ENCODE assay signal across 17 cellular contexts in the genomic region with DNA sequence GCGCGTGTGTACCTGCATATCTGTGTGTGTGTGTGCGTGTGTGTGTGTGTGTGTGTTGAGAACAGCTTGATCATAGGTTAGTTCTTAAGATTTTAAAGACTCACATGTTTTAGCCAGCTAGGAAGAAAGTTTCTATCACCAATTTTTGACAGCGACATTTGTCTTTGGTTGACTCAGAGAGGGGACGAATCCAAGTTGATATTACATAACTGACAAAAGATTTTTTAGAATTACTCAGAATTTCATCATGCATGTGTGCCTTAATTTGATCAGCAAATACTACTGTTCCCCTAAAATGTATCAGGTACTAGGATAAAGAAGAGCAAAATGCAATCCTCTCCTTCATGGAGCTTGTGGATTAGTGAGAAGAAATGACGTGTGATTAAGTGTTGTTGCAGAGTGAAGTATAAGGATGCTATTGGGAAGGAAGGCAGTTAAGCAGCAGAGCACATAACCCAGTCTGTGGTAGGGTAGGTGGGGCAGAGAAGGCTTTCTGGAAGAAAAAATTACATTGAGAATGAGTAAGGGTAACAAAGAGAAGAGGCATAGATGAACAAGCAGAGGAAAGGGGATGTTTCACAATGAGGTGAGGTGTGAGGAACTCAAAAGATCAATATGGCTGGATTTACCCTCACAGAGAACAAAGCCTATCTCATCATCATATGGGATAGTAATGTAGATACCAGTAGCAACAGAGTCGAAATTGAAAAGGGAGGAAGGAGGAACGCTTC.
DNase-seq lines count a peak whose midpoint lies in the region; FAIRE-seq and TF ChIP-seq lines count a peak whose summit lies in the region.
"Had no signal": no experiment of that assay in that cellular context is flagged by ENCODE, and none has a peak within 500 bp of the region (broad histone marks: within the 10 kb centered on the region; RNA-seq: fewer than 3 reads in every experiment).

No MANE protein-coding gene starts in this region.

- dilution Hi-C loops in keratinocyte (cut with MboI; ENCODE audit: extremely low pct_ligation_motif_present, low sequenced_read_pairs), result no loop called here

- H3K27ac ChIP-seq in keratinocyte (ENCODE audit: control insufficient read depth, insufficient read depth, low read length) (peak overlapping the region; percentile 22), right atrium auricular region (no peak overlapping the region)
- H3K27ac ChIP-seq: cardiac muscle cell, Peyer's patch had no signal

- no peaks in the 10 kb centered on the region for H3K9me1 ChIP-seq in keratinocyte (ENCODE audit: control insufficient read depth, extremely low read depth, insufficient read depth, low read length)

- no peak for TF ChIP-seq CTCF in keratinocyte (optimal IDR thresholded peaks at IDR 0.05 in 1 of 3, IDR thresholded peaks at IDR 0.05 in 1 of 3, conservative IDR thresholded peaks at IDR 0.05 in 1 of 3; ENCODE audit: extremely low read depth in 1 of 3, insufficient read depth in 2 of 3, low read length in 3 of 3)
- TF ChIP-seq CTCF in right atrium auricular region (IDR thresholded peaks at IDR 0.05), result no peak

- intact Hi-C loops in activated T-helper 2 cell treated with anti-CD3 and anti-CD28 coated beads, Interferon-gamma antibody, Interleukin-2, Interleukin-4, amounts not matched to agents 10 μg/mL and 5 μg/mL and 100 μg/mL, durations not matched to agents 14 hours and 24 hours and 36 hours (cut with micrococcal nuclease), result no loop called here

- peak overlapping the region; percentile 1 for H3K27ac Mint-ChIP-seq in activated T-helper 2 cell treated with anti-CD3 and anti-CD28 coated beads, Interferon-gamma antibody, Interleukin-2, Interleukin-4, amounts not matched to agents 10 μg/mL and 5 μg/mL and 100 μg/mL, durations not matched to agents 14 hours and 24 hours and 36 hours
- H3K27ac Mint-ChIP-seq: activated naive CD8-positive, alpha-beta T cell treated with anti-CD3 and anti-CD28 coated beads, Interleukin-2, amount 10 ng/mL, durations not matched to agents 7 days and 5 days had no signal

- FAIRE-seq in keratinocyte (lab: Jason Lieb, UNC), result no peak
- FAIRE-seq: GM18507 had no signal

- no peak overlapping the region for H3K4me3 ChIP-seq in keratinocyte (ENCODE audit: control insufficient read depth in 2 of 3, extremely low read depth in 1 of 3, insufficient read depth in 2 of 3, low read depth in 1 of 3, low read length in 3 of 3)
- no peak overlapping the region for H3K4me3 ChIP-seq in right atrium auricular region
- H3K4me3 ChIP-seq: cardiac muscle cell, Peyer's patch had no signal

- H3K27me3 Mint-ChIP-seq in activated T-helper 2 cell treated with anti-CD3 and anti-CD28 coated beads, Interferon-gamma antibody, Interleukin-2, Interleukin-4, amounts not matched to agents 10 μg/mL and 5 μg/mL and 100 μg/mL, durations not matched to agents 14 hours and 24 hours and 36 hours (ENCODE audit: low read depth), result no peaks in the 10 kb centered on the region
- H3K27me3 Mint-ChIP-seq: activated naive CD8-positive, alpha-beta T cell treated with anti-CD3 and anti-CD28 coated beads, Interleukin-2, amount 10 ng/mL, durations not matched to agents 7 days and 5 days had no signal

- no peaks in the 10 kb centered on the region for H3K9me3 Mint-ChIP-seq in activated T-helper 2 cell treated with anti-CD3 and anti-CD28 coated beads, Interferon-gamma antibody, Interleukin-2, Interleukin-4, amounts not matched to agents 10 μg/mL and 5 μg/mL and 100 μg/mL, durations not matched to agents 14 hours and 24 hours and 36 hours
- H3K9me3 Mint-ChIP-seq: activated naive CD8-positive, alpha-beta T cell treated with anti-CD3 and anti-CD28 coated beads, Interleukin-2, amount 10 ng/mL, durations not matched to agents 7 days and 5 days had no signal

- H3K4me1 Mint-ChIP-seq in activated T-helper 2 cell treated with anti-CD3 and anti-CD28 coated beads, Interferon-gamma antibody, Interleukin-2, Interleukin-4, amounts not matched to agents 10 μg/mL and 5 μg/mL and 100 μg/mL, durations not matched to agents 14 hours and 24 hours and 36 hours (ENCODE audit: low read depth), result peaks cover 13% of the 10 kb centered on the region

- H3K79me2 ChIP-seq in keratinocyte (ENCODE audit: control insufficient read depth, insufficient read depth, low read length), result no peaks in the 10 kb centered on the region

- H3K36me3 ChIP-seq in keratinocyte (ENCODE audit: control insufficient read depth in 2 of 2, extremely low read depth in 1 of 2, insufficient read depth in 2 of 2, low read length in 2 of 2) (peaks cover 11 to 30% of the 10 kb centered on the region in 2 experiments), right atrium auricular region (peaks cover 32% of the 10 kb centered on the region)
- H3K36me3 ChIP-seq: cardiac muscle cell had no signal

- DNase-seq in AG20443 (ENCODE audit: low spot score) (peak; percentile 20), GM03348 (ENCODE audit: low spot score) (peak; percentile 32), keratinocyte (ENCODE audit: low read depth, low spot score) (no peak), SIG-M5 treated with dmso at 0.1 percent for 504 hours (lab: John Stamatoyannopoulos, UW; ENCODE audit: unreplicated experiment) (no peak), NCI-H446 (lab: John Stamatoyannopoulos, UW) (no peak), right atrium auricular region (ENCODE audit: low spot score) (no peak)
- DNase-seq in activated T-helper 2 cell treated with anti-CD3 and anti-CD28 coated beads, Interferon-gamma antibody, Interleukin-2, Interleukin-4, amounts not matched to agents 10 μg/mL and 5 μg/mL and 100 μg/mL, durations not matched to agents 14 hours and 24 hours and 36 hours (ENCODE audit: low spot score), result no peak
- no peak for DNase-seq in stimulated activated CD4-positive, alpha-beta T cell treated with anti-CD3 and anti-CD28 coated beads, Interleukin-2, amount 100 ng/mL, for 48 hours
- DNase-seq: activated naive CD8-positive, alpha-beta T cell treated with anti-CD3 and anti-CD28 coated beads, Interleukin-2, amount 10 ng/mL, durations not matched to agents 7 days and 5 days; BE2C; DMS53; left cardiac atrium; NCI-H774; Peyer's patch; trophoblast cell had no signal

- H3K4me1 ChIP-seq in keratinocyte (ENCODE audit: control insufficient read depth, extremely low read depth, insufficient read depth, low read length), result peaks cover 3% of the 10 kb centered on the region
- H3K4me1 ChIP-seq in right atrium auricular region, result no peaks in the 10 kb centered on the region
- H3K4me1 ChIP-seq: Peyer's patch had no signal

- H2AFZ ChIP-seq in keratinocyte (ENCODE audit: control insufficient read depth, low read length), result no peak overlapping the region

- H3K4me2 ChIP-seq in keratinocyte (ENCODE audit: control insufficient read depth, extremely low read depth, insufficient read depth, low read depth, low read length), result no peak overlapping the region

- H3K27me3 ChIP-seq in keratinocyte (ENCODE audit: control insufficient read depth, extremely low read depth, insufficient read depth, low read length) (no peaks in the 10 kb centered on the region), right atrium auricular region (no peaks in the 10 kb centered on the region)
- H3K27me3 ChIP-seq: BE2C, cardiac muscle cell, Peyer's patch had no signal

- H3K9me3 ChIP-seq in keratinocyte (ENCODE audit: control insufficient read depth, low read depth, low read length), result no peaks in the 10 kb centered on the region
- H3K9me3 ChIP-seq in right atrium auricular region, result no peaks in the 10 kb centered on the region
- H3K9me3 ChIP-seq: BE2C, Peyer's patch had no signal

- no peak overlapping the region for H3K4me3 Mint-ChIP-seq in activated T-helper 2 cell treated with anti-CD3 and anti-CD28 coated beads, Interferon-gamma antibody, Interleukin-2, Interleukin-4, amounts not matched to agents 10 μg/mL and 5 μg/mL and 100 μg/mL, durations not matched to agents 14 hours and 24 hours and 36 hours (ENCODE audit: low read depth)
- H3K4me3 Mint-ChIP-seq: activated naive CD8-positive, alpha-beta T cell treated with anti-CD3 and anti-CD28 coated beads, Interleukin-2, amount 10 ng/mL, durations not matched to agents 7 days and 5 days had no signal

- H4K20me1 ChIP-seq in keratinocyte (ENCODE audit: control insufficient read depth, extremely low read depth, insufficient read depth, low read length), result no peaks in the 10 kb centered on the region

- H3K36me3 Mint-ChIP-seq in activated T-helper 2 cell treated with anti-CD3 and anti-CD28 coated beads, Interferon-gamma antibody, Interleukin-2, Interleukin-4, amounts not matched to agents 10 μg/mL and 5 μg/mL and 100 μg/mL, durations not matched to agents 14 hours and 24 hours and 36 hours (ENCODE audit: low read depth), result peaks cover 75% of the 10 kb centered on the region

- H3K9ac ChIP-seq in keratinocyte (ENCODE audit: control insufficient read depth, extremely low read depth, insufficient read depth, low read length), result no peak overlapping the region

Comparison
In these comparisons a context has a peak if more than half of its experiments do, and no peak if none do; other contexts are left out.
1. DNase-seq: peak in AG20443 (single experiment) and GM03348 (single experiment); none in activated T-helper 2 cell treated with anti-CD3 and anti-CD28 coated beads, Interferon-gamma antibody, Interleukin-2, Interleukin-4, amounts not matched to agents 10 μg/mL and 5 μg/mL and 100 μg/mL, durations not matched to agents 14 hours and 24 hours and 36 hours (single experiment), keratinocyte (single experiment), SIG-M5 treated with dmso at 0.1 percent for 504 hours (single experiment), NCI-H446 (0 of 2), right atrium auricular region (single experiment) and stimulated activated CD4-positive, alpha-beta T cell treated with anti-CD3 and anti-CD28 coated beads, Interleukin-2, amount 100 ng/mL, for 48 hours (0 of 2).